1 cellular context compared by ENCODE assay signal in genomic region chr1:214551052-214551435, GRCh38.
TF ChIP-seq lines count a peak whose summit lies in the region.

No MANE protein-coding gene starts in this region.

TF ChIP-seq in HepG2, 621 proteins besides CTCF, POLR2A, EP300 and RAD21 (continued from another document and continues in another):
- TF ChIP-seq HNRNPUL1 (IDR thresholded peaks at IDR 0.05; ENCODE audit: low read depth, low read length) (no peak), ARNTL (CRISPR knock-in tag; IDR thresholded peaks at IDR 0.05) (0 out of 2 replicates have a peak, but pooled peaks have one; percentile 24), SNAPC2 (CRISPR knock-in tag; IDR thresholded peaks at IDR 0.05) (peak; percentile 37; the same call in 1 of the 2 replicates), FOXA1 (IDR thresholded peaks at IDR 0.05) (no peak), FOXA1 (CRISPR knock-in tag; IDR thresholded peaks at IDR 0.05) (no peak), PRDM10 (CRISPR knock-in tag; IDR thresholded peaks at IDR 0.05; ENCODE audit: low read depth) (no peak), PHF8 (CRISPR knock-in tag; IDR thresholded peaks at IDR 0.05) (peak; percentile 68), POLR2AphosphoS5 (IDR thresholded peaks at IDR 0.05; ENCODE audit: low read depth, low read length) (no peak), NR2F1 (CRISPR knock-in tag; IDR thresholded peaks at IDR 0.05) (no peak), FOXK1 (CRISPR knock-in tag; IDR thresholded peaks at IDR 0.05; ENCODE audit: borderline replicate concordance, low read depth) (no peak), PLSCR1 (CRISPR knock-in tag; IDR thresholded peaks at IDR 0.05; ENCODE audit: borderline replicate concordance) (no peak), NFIC (IDR thresholded peaks at IDR 0.05; ENCODE audit: low read length) (no peak), ZNF703 (CRISPR knock-in tag; IDR thresholded peaks at IDR 0.05; ENCODE audit: borderline replicate concordance) (peak; percentile 33; the same call in 1 of the 2 replicates), NRL (CRISPR knock-in tag; IDR thresholded peaks at IDR 0.05; ENCODE audit: borderline replicate concordance) (peak; percentile 77; the same call in 1 of the 2 replicates), ZNF407 (CRISPR knock-in tag; IDR thresholded peaks at IDR 0.05; ENCODE audit: not compliant biosample characterization) (no peak), TMF1 (CRISPR knock-in tag; IDR thresholded peaks at IDR 0.05; ENCODE audit: low read depth) (peak; percentile 79; the same call in 1 of the 2 replicates), LCORL (IDR thresholded peaks at IDR 0.05) (no peak), LCORL (CRISPR knock-in tag; IDR thresholded peaks at IDR 0.05) (peak; percentile 56), ZBTB3 (CRISPR knock-in tag; IDR thresholded peaks at IDR 0.05; ENCODE audit: borderline replicate concordance, low read depth) (no peak), ZNF678 (CRISPR knock-in tag; IDR thresholded peaks at IDR 0.05) (no peak), HOXA9 (CRISPR knock-in tag; IDR thresholded peaks at IDR 0.05; ENCODE audit: borderline replicate concordance) (peak; percentile 90), GTF3A (CRISPR knock-in tag; conservative IDR thresholded peaks at IDR 0.05) (no peak), ZNF878 (CRISPR knock-in tag; IDR thresholded peaks at IDR 0.05) (no peak), JUNB (CRISPR knock-in tag; IDR thresholded peaks at IDR 0.05; ENCODE audit: borderline replicate concordance) (no peak), ZFP82 (CRISPR knock-in tag; IDR thresholded peaks at IDR 0.05; ENCODE audit: borderline replicate concordance) (0 out of 2 replicates have a peak, but pooled peaks have one; percentile 27), NFRKB (IDR thresholded peaks at IDR 0.05) (no peak), FOXK2 (IDR thresholded peaks at IDR 0.05) (no peak), ZNF546 (CRISPR knock-in tag; conservative IDR thresholded peaks at IDR 0.05) (peak; percentile 70; the same call in 1 of the 2 replicates), ZEB1 (IDR thresholded peaks at IDR 0.05; ENCODE audit: insufficient replicate concordance, low read depth) (no peak), EZH2 (conservative IDR thresholded peaks at IDR 0.05; ENCODE audit: low read depth, low read length) (no peak), ZFP36 (IDR thresholded peaks at IDR 0.05; ENCODE audit: borderline replicate concordance, low read depth, low read length, partially characterized antibody) (no peak), ATF5 (CRISPR knock-in tag; IDR thresholded peaks at IDR 0.05; ENCODE audit: low read depth) (no peak), SMAD3 (CRISPR knock-in tag; IDR thresholded peaks at IDR 0.05) (no peak), ZNF136 (CRISPR knock-in tag; IDR thresholded peaks at IDR 0.05; ENCODE audit: low read depth) (no peak), KLF12 (CRISPR knock-in tag; IDR thresholded peaks at IDR 0.05; ENCODE audit: borderline replicate concordance) (0 out of 2 replicates have a peak, but pooled peaks have one; percentile 34), ZNF777 (CRISPR knock-in tag; IDR thresholded peaks at IDR 0.05) (peak; percentile 79)
- TF ChIP-seq, protein P1, sequence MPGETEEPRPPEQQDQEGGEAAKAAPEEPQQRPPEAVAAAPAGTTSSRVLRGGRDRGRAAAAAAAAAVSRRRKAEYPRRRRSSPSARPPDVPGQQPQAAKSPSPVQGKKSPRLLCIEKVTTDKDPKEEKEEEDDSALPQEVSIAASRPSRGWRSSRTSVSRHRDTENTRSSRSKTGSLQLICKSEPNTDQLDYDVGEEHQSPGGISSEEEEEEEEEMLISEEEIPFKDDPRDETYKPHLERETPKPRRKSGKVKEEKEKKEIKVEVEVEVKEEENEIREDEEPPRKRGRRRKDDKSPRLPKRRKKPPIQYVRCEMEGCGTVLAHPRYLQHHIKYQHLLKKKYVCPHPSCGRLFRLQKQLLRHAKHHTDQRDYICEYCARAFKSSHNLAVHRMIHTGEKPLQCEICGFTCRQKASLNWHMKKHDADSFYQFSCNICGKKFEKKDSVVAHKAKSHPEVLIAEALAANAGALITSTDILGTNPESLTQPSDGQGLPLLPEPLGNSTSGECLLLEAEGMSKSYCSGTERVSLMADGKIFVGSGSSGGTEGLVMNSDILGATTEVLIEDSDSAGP (CRISPR knock-in tag; IDR thresholded peaks at IDR 0.05; ENCODE audit: borderline replicate concordance), result peak; percentile 24; the same call in 1 of the 2 replicates
- TF ChIP-seq, protein P2, sequence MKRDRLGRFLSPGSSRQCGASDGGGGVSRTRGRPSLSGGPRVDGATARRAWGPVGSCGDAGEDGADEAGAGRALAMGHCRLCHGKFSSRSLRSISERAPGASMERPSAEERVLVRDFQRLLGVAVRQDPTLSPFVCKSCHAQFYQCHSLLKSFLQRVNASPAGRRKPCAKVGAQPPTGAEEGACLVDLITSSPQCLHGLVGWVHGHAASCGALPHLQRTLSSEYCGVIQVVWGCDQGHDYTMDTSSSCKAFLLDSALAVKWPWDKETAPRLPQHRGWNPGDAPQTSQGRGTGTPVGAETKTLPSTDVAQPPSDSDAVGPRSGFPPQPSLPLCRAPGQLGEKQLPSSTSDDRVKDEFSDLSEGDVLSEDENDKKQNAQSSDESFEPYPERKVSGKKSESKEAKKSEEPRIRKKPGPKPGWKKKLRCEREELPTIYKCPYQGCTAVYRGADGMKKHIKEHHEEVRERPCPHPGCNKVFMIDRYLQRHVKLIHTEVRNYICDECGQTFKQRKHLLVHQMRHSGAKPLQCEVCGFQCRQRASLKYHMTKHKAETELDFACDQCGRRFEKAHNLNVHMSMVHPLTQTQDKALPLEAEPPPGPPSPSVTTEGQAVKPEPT (CRISPR knock-in tag; IDR thresholded peaks at IDR 0.05; ENCODE audit: low read depth), result no peak
- TF ChIP-seq, protein P3, sequence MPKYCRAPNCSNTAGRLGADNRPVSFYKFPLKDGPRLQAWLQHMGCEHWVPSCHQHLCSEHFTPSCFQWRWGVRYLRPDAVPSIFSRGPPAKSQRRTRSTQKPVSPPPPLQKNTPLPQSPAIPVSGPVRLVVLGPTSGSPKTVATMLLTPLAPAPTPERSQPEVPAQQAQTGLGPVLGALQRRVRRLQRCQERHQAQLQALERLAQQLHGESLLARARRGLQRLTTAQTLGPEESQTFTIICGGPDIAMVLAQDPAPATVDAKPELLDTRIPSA (CRISPR knock-in tag; IDR thresholded peaks at IDR 0.05; ENCODE audit: borderline replicate concordance), result peak; percentile 52; the same call in 1 of the 2 replicates
- TF ChIP-seq, protein P4, sequence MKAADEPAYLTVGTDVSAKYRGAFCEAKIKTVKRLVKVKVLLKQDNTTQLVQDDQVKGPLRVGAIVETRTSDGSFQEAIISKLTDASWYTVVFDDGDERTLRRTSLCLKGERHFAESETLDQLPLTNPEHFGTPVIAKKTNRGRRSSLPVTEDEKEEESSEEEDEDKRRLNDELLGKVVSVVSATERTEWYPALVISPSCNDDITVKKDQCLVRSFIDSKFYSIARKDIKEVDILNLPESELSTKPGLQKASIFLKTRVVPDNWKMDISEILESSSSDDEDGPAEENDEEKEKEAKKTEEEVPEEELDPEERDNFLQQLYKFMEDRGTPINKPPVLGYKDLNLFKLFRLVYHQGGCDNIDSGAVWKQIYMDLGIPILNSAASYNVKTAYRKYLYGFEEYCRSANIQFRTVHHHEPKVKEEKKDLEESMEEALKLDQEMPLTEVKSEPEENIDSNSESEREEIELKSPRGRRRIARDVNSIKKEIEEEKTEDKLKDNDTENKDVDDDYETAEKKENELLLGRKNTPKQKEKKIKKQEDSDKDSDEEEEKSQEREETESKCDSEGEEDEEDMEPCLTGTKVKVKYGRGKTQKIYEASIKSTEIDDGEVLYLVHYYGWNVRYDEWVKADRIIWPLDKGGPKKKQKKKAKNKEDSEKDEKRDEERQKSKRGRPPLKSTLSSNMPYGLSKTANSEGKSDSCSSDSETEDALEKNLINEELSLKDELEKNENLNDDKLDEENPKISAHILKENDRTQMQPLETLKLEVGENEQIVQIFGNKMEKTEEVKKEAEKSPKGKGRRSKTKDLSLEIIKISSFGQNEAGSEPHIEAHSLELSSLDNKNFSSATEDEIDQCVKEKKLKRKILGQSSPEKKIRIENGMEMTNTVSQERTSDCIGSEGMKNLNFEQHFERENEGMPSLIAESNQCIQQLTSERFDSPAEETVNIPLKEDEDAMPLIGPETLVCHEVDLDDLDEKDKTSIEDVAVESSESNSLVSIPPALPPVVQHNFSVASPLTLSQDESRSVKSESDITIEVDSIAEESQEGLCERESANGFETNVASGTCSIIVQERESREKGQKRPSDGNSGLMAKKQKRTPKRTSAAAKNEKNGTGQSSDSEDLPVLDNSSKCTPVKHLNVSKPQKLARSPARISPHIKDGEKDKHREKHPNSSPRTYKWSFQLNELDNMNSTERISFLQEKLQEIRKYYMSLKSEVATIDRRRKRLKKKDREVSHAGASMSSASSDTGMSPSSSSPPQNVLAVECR (CRISPR knock-in tag; IDR thresholded peaks at IDR 0.05; ENCODE audit: borderline replicate concordance), result 0 out of 2 replicates have a peak, but pooled peaks have one; percentile 46
